32 cellular contexts compared by ENCODE assay signal in the genomic region with DNA sequence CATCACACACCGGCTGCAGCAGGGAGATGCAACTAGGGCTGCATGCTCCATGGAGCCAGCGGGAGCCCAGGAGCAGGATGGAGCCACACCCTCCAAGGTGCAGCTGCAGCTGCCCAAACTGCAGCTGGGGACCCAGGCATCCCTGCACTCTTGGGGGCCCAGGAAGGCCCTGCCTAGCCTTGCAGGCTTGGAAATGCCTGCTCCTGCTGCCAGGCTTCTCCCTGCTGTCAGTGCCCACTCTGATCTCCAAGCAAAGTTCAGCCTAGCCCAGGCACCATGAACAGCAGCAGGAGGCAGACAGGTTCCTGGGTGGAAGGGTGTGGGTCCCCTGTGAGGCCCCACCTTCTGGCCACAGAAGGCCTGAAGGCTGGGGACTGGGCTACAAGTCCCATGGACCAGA.
"Had no signal": no experiment of that assay in that cellular context is flagged by ENCODE, and none has a peak within 500 bp of the region (broad histone marks: within the 10 kb centered on the region; RNA-seq: fewer than 3 reads in every experiment).

No MANE protein-coding gene starts in this region.

- ATAC-seq: activated naive CD4-positive, alpha-beta T cell treated with anti-CD3 and anti-CD28 coated beads, Interleukin-2, amount 50 U/mL, for 72 hours; activated naive CD8-positive, alpha-beta T cell treated with anti-CD3 and anti-CD28 coated beads, Interleukin-2, amount 50 U/mL, for 24 hours; activated T-cell treated with anti-CD3 and anti-CD28 coated beads, Interleukin-2, amount 50 U/mL, for 4 hours; activated T-cell treated with anti-CD3 and anti-CD28 coated beads, Interleukin-2, amount 50 U/mL, for 72 hours; activated T-helper 17 cell treated with anti-CD3 and anti-CD28 coated beads, Interleukin-2, amount 50 U/mL, for 72 hours; body of pancreas had no signal

- H3K36me3 ChIP-seq: adrenal gland, brain microvascular endothelial cell, breast epithelium, cardiac muscle cell had no signal

- H3K4me3 ChIP-seq: adrenal gland, body of pancreas, breast epithelium, cardiac muscle cell had no signal

- H3K27me3 ChIP-seq: adrenal gland, body of pancreas, brain microvascular endothelial cell, breast epithelium, cardiac muscle cell had no signal

- H3K27ac ChIP-seq: adrenal gland, body of pancreas, brain microvascular endothelial cell, breast epithelium, cardiac muscle cell had no signal

- H3K9me3 ChIP-seq: adrenal gland, body of pancreas, breast epithelium had no signal

- H3K4me1 ChIP-seq: adrenal gland, body of pancreas, breast epithelium had no signal

- DNase-seq: activated effector memory CD4-positive, alpha-beta T cell treated with anti-CD3 and anti-CD28 coated beads, Interleukin-2, amount 50 U/mL, for 16 hours; activated effector memory CD4-positive, alpha-beta T cell treated with Interleukin-2 at 50 U/mL for 16 hours; activated gamma-delta T cell; activated gamma-delta T cell treated with Interleukin-2 at 50 U/mL for 16 hours; activated naive CD4-positive, alpha-beta T cell; activated naive CD4-positive, alpha-beta T cell treated with anti-CD3 and anti-CD28 coated beads for 36 hours; activated naive CD4-positive, alpha-beta T cell treated with anti-CD3 and anti-CD28 coated beads, Interleukin-2, amount 10 ng/mL, durations not matched to agents 7 days and 5 days; activated naive CD4-positive, alpha-beta T cell treated with anti-CD3 and anti-CD28 coated beads, Interleukin-2, amount 50 U/mL, for 16 hours; activated naive CD4-positive, alpha-beta T cell treated with Interleukin-2 at 50 U/mL for 16 hours; activated naive CD8-positive, alpha-beta T cell treated with anti-CD3 and anti-CD28 coated beads for 36 hours; activated naive CD8-positive, alpha-beta T cell treated with anti-CD3 and anti-CD28 coated beads, Interleukin-2, amount 10 ng/mL, durations not matched to agents 7 days and 5 days; activated naive CD8-positive, alpha-beta T cell treated with anti-CD3 and anti-CD28 coated beads, Interleukin-2, amount 50 U/mL, for 24 hours; activated T-cell treated with anti-CD3 and anti-CD28 coated beads for 4 hours; activated T-cell treated with anti-CD3 and anti-CD28 coated beads, Interleukin-2, amount 50 U/mL, for 1 hour; activated T-cell treated with anti-CD3 and anti-CD28 coated beads, Interleukin-2, amount 50 U/mL, for 24 hours; activated T-cell treated with anti-CD3 and anti-CD28 coated beads, Interleukin-2, amount 50 U/mL, for 4 hours; activated T-cell treated with anti-CD3 and anti-CD28 coated beads, Interleukin-2, amount 50 U/mL, for 48 hours; activated T-cell treated with anti-CD3 and anti-CD28 coated beads, Interleukin-2, amount 50 U/mL, for 72 hours; adrenal gland; amniotic stem cell; amygdala; anterior cingulate cortex; aorta; body of pancreas; brain microvascular endothelial cell; caudate nucleus; central memory CD4-positive, alpha-beta T cell; cerebellar nuclear complex had no signal
